In the genomic region with DNA sequence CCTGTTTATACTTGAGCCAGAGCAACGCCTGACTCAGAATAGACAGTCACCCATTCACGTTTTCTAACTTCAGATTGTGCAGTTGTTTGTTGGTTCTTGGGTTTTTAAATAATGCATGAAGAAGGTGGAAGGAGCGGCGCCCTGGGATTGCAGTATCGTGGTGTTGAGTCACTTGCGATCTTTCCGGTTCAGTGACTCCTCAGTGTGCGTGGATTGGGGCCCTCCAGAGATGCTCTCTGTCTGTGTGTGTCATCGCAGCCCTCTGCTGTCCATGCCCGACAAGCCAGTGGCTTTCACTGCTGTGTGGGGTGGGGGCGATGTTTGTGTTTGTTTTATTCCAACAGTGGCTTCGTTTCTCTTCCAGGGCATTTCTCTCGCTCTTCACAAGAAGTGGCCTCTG, we compare ENCODE assay signal across 1 cellular context.
TF ChIP-seq lines count a peak whose summit lies in the region.

No MANE protein-coding gene starts in this region.

TF ChIP-seq in H1, 55 proteins besides CTCF, POLR2A, EP300 and RAD21 (continued from another document):
- TF ChIP-seq, protein P1, sequence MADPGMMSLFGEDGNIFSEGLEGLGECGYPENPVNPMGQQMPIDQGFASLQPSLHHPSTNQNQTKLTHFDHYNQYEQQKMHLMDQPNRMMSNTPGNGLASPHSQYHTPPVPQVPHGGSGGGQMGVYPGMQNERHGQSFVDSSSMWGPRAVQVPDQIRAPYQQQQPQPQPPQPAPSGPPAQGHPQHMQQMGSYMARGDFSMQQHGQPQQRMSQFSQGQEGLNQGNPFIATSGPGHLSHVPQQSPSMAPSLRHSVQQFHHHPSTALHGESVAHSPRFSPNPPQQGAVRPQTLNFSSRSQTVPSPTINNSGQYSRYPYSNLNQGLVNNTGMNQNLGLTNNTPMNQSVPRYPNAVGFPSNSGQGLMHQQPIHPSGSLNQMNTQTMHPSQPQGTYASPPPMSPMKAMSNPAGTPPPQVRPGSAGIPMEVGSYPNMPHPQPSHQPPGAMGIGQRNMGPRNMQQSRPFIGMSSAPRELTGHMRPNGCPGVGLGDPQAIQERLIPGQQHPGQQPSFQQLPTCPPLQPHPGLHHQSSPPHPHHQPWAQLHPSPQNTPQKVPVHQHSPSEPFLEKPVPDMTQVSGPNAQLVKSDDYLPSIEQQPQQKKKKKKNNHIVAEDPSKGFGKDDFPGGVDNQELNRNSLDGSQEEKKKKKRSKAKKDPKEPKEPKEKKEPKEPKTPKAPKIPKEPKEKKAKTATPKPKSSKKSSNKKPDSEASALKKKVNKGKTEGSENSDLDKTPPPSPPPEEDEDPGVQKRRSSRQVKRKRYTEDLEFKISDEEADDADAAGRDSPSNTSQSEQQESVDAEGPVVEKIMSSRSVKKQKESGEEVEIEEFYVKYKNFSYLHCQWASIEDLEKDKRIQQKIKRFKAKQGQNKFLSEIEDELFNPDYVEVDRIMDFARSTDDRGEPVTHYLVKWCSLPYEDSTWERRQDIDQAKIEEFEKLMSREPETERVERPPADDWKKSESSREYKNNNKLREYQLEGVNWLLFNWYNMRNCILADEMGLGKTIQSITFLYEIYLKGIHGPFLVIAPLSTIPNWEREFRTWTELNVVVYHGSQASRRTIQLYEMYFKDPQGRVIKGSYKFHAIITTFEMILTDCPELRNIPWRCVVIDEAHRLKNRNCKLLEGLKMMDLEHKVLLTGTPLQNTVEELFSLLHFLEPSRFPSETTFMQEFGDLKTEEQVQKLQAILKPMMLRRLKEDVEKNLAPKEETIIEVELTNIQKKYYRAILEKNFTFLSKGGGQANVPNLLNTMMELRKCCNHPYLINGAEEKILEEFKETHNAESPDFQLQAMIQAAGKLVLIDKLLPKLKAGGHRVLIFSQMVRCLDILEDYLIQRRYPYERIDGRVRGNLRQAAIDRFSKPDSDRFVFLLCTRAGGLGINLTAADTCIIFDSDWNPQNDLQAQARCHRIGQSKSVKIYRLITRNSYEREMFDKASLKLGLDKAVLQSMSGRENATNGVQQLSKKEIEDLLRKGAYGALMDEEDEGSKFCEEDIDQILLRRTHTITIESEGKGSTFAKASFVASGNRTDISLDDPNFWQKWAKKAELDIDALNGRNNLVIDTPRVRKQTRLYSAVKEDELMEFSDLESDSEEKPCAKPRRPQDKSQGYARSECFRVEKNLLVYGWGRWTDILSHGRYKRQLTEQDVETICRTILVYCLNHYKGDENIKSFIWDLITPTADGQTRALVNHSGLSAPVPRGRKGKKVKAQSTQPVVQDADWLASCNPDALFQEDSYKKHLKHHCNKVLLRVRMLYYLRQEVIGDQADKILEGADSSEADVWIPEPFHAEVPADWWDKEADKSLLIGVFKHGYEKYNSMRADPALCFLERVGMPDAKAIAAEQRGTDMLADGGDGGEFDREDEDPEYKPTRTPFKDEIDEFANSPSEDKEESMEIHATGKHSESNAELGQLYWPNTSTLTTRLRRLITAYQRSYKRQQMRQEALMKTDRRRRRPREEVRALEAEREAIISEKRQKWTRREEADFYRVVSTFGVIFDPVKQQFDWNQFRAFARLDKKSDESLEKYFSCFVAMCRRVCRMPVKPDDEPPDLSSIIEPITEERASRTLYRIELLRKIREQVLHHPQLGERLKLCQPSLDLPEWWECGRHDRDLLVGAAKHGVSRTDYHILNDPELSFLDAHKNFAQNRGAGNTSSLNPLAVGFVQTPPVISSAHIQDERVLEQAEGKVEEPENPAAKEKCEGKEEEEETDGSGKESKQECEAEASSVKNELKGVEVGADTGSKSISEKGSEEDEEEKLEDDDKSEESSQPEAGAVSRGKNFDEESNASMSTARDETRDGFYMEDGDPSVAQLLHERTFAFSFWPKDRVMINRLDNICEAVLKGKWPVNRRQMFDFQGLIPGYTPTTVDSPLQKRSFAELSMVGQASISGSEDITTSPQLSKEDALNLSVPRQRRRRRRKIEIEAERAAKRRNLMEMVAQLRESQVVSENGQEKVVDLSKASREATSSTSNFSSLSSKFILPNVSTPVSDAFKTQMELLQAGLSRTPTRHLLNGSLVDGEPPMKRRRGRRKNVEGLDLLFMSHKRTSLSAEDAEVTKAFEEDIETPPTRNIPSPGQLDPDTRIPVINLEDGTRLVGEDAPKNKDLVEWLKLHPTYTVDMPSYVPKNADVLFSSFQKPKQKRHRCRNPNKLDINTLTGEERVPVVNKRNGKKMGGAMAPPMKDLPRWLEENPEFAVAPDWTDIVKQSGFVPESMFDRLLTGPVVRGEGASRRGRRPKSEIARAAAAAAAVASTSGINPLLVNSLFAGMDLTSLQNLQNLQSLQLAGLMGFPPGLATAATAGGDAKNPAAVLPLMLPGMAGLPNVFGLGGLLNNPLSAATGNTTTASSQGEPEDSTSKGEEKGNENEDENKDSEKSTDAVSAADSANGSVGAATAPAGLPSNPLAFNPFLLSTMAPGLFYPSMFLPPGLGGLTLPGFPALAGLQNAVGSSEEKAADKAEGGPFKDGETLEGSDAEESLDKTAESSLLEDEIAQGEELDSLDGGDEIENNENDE (IDR thresholded peaks at IDR 0.05; ENCODE audit: insufficient replicate concordance, low read length) = no peak
- TF ChIP-seq GABPA (IDR thresholded peaks at IDR 0.05; ENCODE audit: borderline replicate concordance, insufficient read depth, low read length) = no peak
